ENCODE assay signal across 8 cellular contexts in genomic region chr20:3753098-3753497, GRCh38. TPM values are rescaled to one million over a fixed set of nuclear protein-coding genes. Genes with fewer than 3 reads are reported as not detected.
DNase-seq lines count a peak whose midpoint lies in the region; ATAC-seq and TF ChIP-seq lines count a peak whose summit lies in the region.

No MANE protein-coding gene starts in this region.

- H3K4me2 ChIP-seq in neural cell (ENCODE audit: low read length), result no peak overlapping the region

- H4K20me1 ChIP-seq in neural cell (ENCODE audit: insufficient read depth), result no peaks in the 10 kb centered on the region

- DNase-seq in CD4-positive, alpha-beta T cell, result peak; percentile 45 to 61 (median 52)
- DNase-seq in H7, result peak; percentile 94
- DNase-seq in NCI-H82 treated with DMSO at 0.1 percent for 48 hours (lab: John Stamatoyannopoulos, UW; ENCODE audit: unreplicated experiment), result peak; percentile 41
- DNase-seq in activated T-cell treated with anti-CD3 and anti-CD28 coated beads for 48 hours (ENCODE audit: low read depth), result peak; percentile 36
- DNase-seq in fibroblast of gingiva (ENCODE audit: low read depth), result peak; percentile 64
- DNase-seq in upper lobe of left lung, result peak in 1 of 2 donors; percentile 67

- H3K4me1 ChIP-seq in upper lobe of left lung, result peaks cover 6 to 45% (median 12%) of the 10 kb centered on the region in 4 donors

- peak overlapping the region; percentile 92 for H3K4me3 Mint-ChIP-seq in CD4-positive, alpha-beta T cell

- H3F3A ChIP-seq in neural cell (ENCODE audit: insufficient read depth, low read length, poor library complexity, severe bottlenecking), result no peaks in the 10 kb centered on the region

- POLR2A ChIA-PET in CD4-positive, alpha-beta T cell (lab: Charles Lee), result interaction anchor here (0.7 to 3.4 kb wide), 5 partner anchors 13 to 102 kb away, joined by 3 to 17 read pairs (median 3); partner anchors contain the start of genes ADISSP and AP5S1

- no peak overlapping the region for H2AFZ ChIP-seq in neural cell (ENCODE audit: low read depth, low read length)

- H3K9ac ChIP-seq in neural cell (ENCODE audit: low read length), result no peak overlapping the region

- WGBS in upper lobe of left lung, 2 donors, result 52% methylated on average over 4 of the region's 4 CpGs

- TF ChIP-seq EP300 in neural cell (conservative IDR thresholded peaks at IDR 0.05; ENCODE audit: poor library complexity, severe bottlenecking) (no peak), upper lobe of left lung (IDR thresholded peaks at IDR 0.05) (no peak)

- no peaks in the 10 kb centered on the region for H3K27me3 Mint-ChIP-seq in CD4-positive, alpha-beta T cell

- peaks cover 14% of the 10 kb centered on the region for H3K4me1 Mint-ChIP-seq in CD4-positive, alpha-beta T cell (ENCODE audit: low read depth)

- H3K4me3 ChIP-seq in H7 (ENCODE audit: insufficient read depth, low read depth, low read length) (no peak overlapping the region), neural cell (ENCODE audit: low read length) (no peak overlapping the region), upper lobe of left lung (no peak overlapping the region)

- H3K79me2 ChIP-seq in neural cell (replicated peaks; ENCODE audit: insufficient read depth, low read length), result no peaks in the 10 kb centered on the region

- peaks cover 22% of the 10 kb centered on the region for H3K36me3 Mint-ChIP-seq in CD4-positive, alpha-beta T cell (ENCODE audit: low read depth)

- H3K9me3 ChIP-seq in CD4-positive, alpha-beta T cell (ENCODE audit: control insufficient read depth, low read length), result no peaks in the 10 kb centered on the region
- H3K9me3 ChIP-seq in neural cell (ENCODE audit: low read length) (no peaks in the 10 kb centered on the region), upper lobe of left lung (no peaks in the 10 kb centered on the region)

- intact Hi-C loops in CD4-positive, alpha-beta T cell (cut with DNase I, micrococcal nuclease), result loop anchor here (1.0 to 5.0 kb wide), 5 partner anchors 15 to 264 kb away; partner anchors contain the start of genes AP5S1 (in 1 of the 2) and RNF24 (in 1 of the 2)

- no peaks in the 10 kb centered on the region for H3K9me2 ChIP-seq in neural cell (ENCODE audit: insufficient read depth, low read length)

- TF ChIP-seq POLR2A in upper lobe of left lung (IDR thresholded peaks at IDR 0.05), result no peak

- peak overlapping the region; percentile 70 for H3K27ac Mint-ChIP-seq in CD4-positive, alpha-beta T cell

- peak; percentile 60 for TF ChIP-seq CTCF in CD4-positive, alpha-beta T cell (IDR thresholded peaks at IDR 0.05)
- TF ChIP-seq CTCF in neural cell (IDR thresholded peaks at IDR 0.05; ENCODE audit: poor library complexity, severe bottlenecking) (peak; percentile 64), upper lobe of left lung (IDR thresholded peaks at IDR 0.05) (peak; percentile 68 to 81 (median 74))

- peaks cover 9% of the 10 kb centered on the region for H3K27me3 ChIP-seq in CD4-positive, alpha-beta T cell (ENCODE audit: control insufficient read depth, insufficient read depth, low read length)
- H3K27me3 ChIP-seq in H7 (ENCODE audit: control insufficient read depth, insufficient read depth, low read length) (peaks cover 43% of the 10 kb centered on the region), neural cell (ENCODE audit: insufficient read depth, low read depth, low read length) (peaks cover 39% of the 10 kb centered on the region), upper lobe of left lung (no peaks in the 10 kb centered on the region)

- peak; percentile 64 for ATAC-seq in CD4-positive, alpha-beta T cell (ENCODE audit: poor library complexity)
- peak; percentile 73 to 83 for ATAC-seq in upper lobe of left lung (ENCODE audit: low FRiP score in 2 of 2)
- no peak for ATAC-seq in HG02938 (IDR thresholded peaks at IDR 0.05; ENCODE audit: unreplicated experiment)

- CTCF ChIA-PET in CD4-positive, alpha-beta T cell (lab: Charles Lee), result interaction anchor here (0.6 to 3.5 kb wide), 11 partner anchors 8 to 102 kb away, joined by 3 to 25 read pairs (median 3); partner anchors contain the start of genes ADISSP, AP5S1, CENPB and SPEF1

- no peaks in the 10 kb centered on the region for H3K9me3 Mint-ChIP-seq in CD4-positive, alpha-beta T cell

- H3K27ac ChIP-seq in CD4-positive, alpha-beta T cell (ENCODE audit: low read depth, low read length), result no peak overlapping the region
- H3K27ac ChIP-seq in neural cell (ENCODE audit: low read length) (no peak overlapping the region), upper lobe of left lung (peak overlapping the region in 1 of 4 donors; percentile 34)

- peaks cover 1% of the 10 kb centered on the region for H3K36me3 ChIP-seq in H7 (replicated peaks; ENCODE audit: control insufficient read depth, insufficient read depth, low read length)
- H3K36me3 ChIP-seq in neural cell (ENCODE audit: insufficient read depth, low read length), result no peaks in the 10 kb centered on the region
- H3K36me3 ChIP-seq in upper lobe of left lung, result peaks cover 0 to 41% (median 23%) of the 10 kb centered on the region in 4 donors

- peak; percentile 51 for TF ChIP-seq RAD21 in neural cell (conservative IDR thresholded peaks at IDR 0.05)

TF ChIP-seq in neural cell, 6 proteins besides CTCF, POLR2A, EP300 and RAD21:
- no peak for TF ChIP-seq REST (IDR thresholded peaks at IDR 0.05; ENCODE audit: borderline replicate concordance)
- TF ChIP-seq POLR2AphosphoS5 (IDR thresholded peaks at IDR 0.05), result no peak
- no peak for TF ChIP-seq EZH2 (IDR thresholded peaks at IDR 0.05; ENCODE audit: borderline replicate concordance, insufficient read depth, low read length, poor library complexity, severe bottlenecking)
- no peak for TF ChIP-seq SMC3 (conservative IDR thresholded peaks at IDR 0.05; ENCODE audit: poor library complexity)
- TF ChIP-seq TAF1 (IDR thresholded peaks at IDR 0.05; ENCODE audit: low read depth), result no peak

RNA-seq across cellular contexts. Expression of gene ADISSP, which starts 14.5 kb away (rescaled TPM):
- total RNA-seq in CD4-positive, alpha-beta T cell, result 10 to 100 TPM; 11.2 to 11.6 TPM
- 90.8 and 107 TPM in 2 replicates for total RNA-seq in H7 (2014; rRNA removed; shearing (Covaris generic))
- 39.8 and 48.7 TPM in 2 replicates for polyA plus RNA-seq in neural cell
- 16.1 and 19.2 TPM in 2 replicates for polyA minus RNA-seq in neural cell
- total RNA-seq in upper lobe of left lung, result 10 to 100 TPM in 5 of 6 donors, 1 to 10 TPM in 1; 6.7 to 41.9 (median 39.1) TPM

RNA-seq across cellular contexts. Expression of gene HSPA12B, which starts 20.6 kb away (rescaled TPM):
- total RNA-seq in CD4-positive, alpha-beta T cell, result under 1 TPM in 1 of 2 experiments, not detected in 1; 0.08 TPM
- total RNA-seq in H7 (2014; rRNA removed; shearing (Covaris generic)), result 0.97 and 2.4 TPM in 2 replicates
- polyA plus RNA-seq in neural cell, result not detected in 2 replicates
- polyA minus RNA-seq in neural cell, result not detected in 2 replicates
- 10 to 100 TPM; 18.4 to 53.7 (median 21.5) TPM for total RNA-seq in upper lobe of left lung

RNA-seq across cellular contexts. Expression of gene SPEF1, which starts 28.1 kb away (rescaled TPM):
- total RNA-seq in CD4-positive, alpha-beta T cell, result not detected
- total RNA-seq in H7 (2014; rRNA removed; shearing (Covaris generic)), result 0.11 and 0.94 TPM in 2 replicates
- polyA plus RNA-seq in neural cell, result 0.58 and 2.8 TPM in 2 replicates
- 0.58 and 0.73 TPM in 2 replicates for polyA minus RNA-seq in neural cell
- total RNA-seq in upper lobe of left lung, result 10 to 100 TPM in 1 of 6 donors, 1 to 10 TPM in 4, under 1 TPM in 1; 0.34 to 15.1 (median 5.4) TPM

RNA-seq across cellular contexts. Expression of gene CENPB, which starts 33.4 kb away (rescaled TPM):
- 10 to 100 TPM; 25.1 to 25.3 TPM for total RNA-seq in CD4-positive, alpha-beta T cell
- 57.7 and 74.5 TPM in 2 replicates for total RNA-seq in H7 (2014; rRNA removed; shearing (Covaris generic))
- polyA plus RNA-seq in neural cell, result 37.9 and 46.6 TPM in 2 replicates
- polyA minus RNA-seq in neural cell, result 78.1 and 94.0 TPM in 2 replicates
- 100 to 1,000 TPM in 2 of 6 donors, 10 to 100 TPM in 4; 56.6 to 125 (median 89.7) TPM for total RNA-seq in upper lobe of left lung

RNA-seq across cellular contexts. Expression of gene SIGLEC1, which starts 40.7 kb away (rescaled TPM):
- under 1 TPM; 0.08 to 0.11 TPM for total RNA-seq in CD4-positive, alpha-beta T cell
- total RNA-seq in H7 (2014; rRNA removed; shearing (Covaris generic)), result not detected in 2 replicates
- polyA plus RNA-seq in neural cell, result 0.12 TPM in 1 of 2 replicates, not detected in the other
- not detected in 2 replicates for polyA minus RNA-seq in neural cell
- 10 to 100 TPM; 14.4 to 69.9 (median 60.7) TPM for total RNA-seq in upper lobe of left lung
